ENCODE assay signal across 18 cellular contexts in the genomic region with DNA sequence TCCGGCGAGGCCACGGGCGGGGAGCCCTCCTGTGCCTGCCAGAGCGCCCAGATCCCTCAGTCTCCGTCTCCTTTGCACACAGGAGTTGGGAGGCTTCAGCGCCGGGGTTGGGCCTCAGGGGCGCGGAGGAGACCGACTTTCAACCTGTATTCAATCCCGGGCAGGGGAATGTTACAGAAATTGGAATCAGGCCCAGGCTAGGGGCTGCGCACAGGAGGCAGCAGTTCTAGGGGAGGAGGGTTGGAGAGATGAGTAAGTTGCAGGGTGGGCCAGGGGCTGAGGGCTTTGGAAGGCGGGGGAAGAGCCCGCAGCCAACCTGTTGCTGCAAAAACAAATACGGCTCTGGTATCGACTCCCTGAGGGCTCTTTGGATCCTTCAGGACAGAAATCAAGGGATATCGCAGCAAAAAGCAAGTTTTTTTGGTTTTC. TPM values are rescaled to one million over a fixed set of nuclear protein-coding genes. Genes with fewer than 3 reads are reported as not detected.
DNase-seq lines count a peak whose midpoint lies in the region; ATAC-seq, FAIRE-seq and TF ChIP-seq lines count a peak whose summit lies in the region.
"Had no signal": no experiment of that assay in that cellular context is flagged by ENCODE, and none has a peak within 500 bp of the region (broad histone marks: within the 10 kb centered on the region; RNA-seq: fewer than 3 reads in every experiment).

No MANE protein-coding gene starts in this region.

- in situ Hi-C loops in gastrocnemius medialis (cut with MboI; ENCODE audit: low sequenced_read_pairs in 4 of 4) = no loop called here

- H3K9ac ChIP-seq in kidney (ENCODE audit: low read length in 2 of 2) = no peak overlapping the region

- H3K27ac ChIP-seq in HEK293 (ENCODE audit: extremely low read depth, low read depth, low read length) (no peak overlapping the region), kidney (ENCODE audit: low read depth in 2 of 2, low read length in 2 of 2) (no peak overlapping the region), gastrocnemius medialis (no peak overlapping the region), esophagus squamous epithelium (no peak overlapping the region), tibial artery (no peak overlapping the region), ovary (no peak overlapping the region)
- H3K27ac ChIP-seq: spleen had no signal

- H3K36me3 ChIP-seq in HEK293 (ENCODE audit: control insufficient read depth in 2 of 2, insufficient read depth in 1 of 2, low read length in 2 of 2) (no peaks in the 10 kb centered on the region), kidney (ENCODE audit: control insufficient read depth in 1 of 2, insufficient read depth in 2 of 2, low read length in 2 of 2) (no peaks in the 10 kb centered on the region), gastrocnemius medialis (no peaks in the 10 kb centered on the region), esophagus squamous epithelium (no peaks in the 10 kb centered on the region), tibial artery (no peaks in the 10 kb centered on the region), ovary (no peaks in the 10 kb centered on the region)
- H3K36me3 ChIP-seq: spleen had no signal

- H3K27me3 ChIP-seq in gastrocnemius medialis (peaks cover 29 to 47% (median 43%) of the 10 kb centered on the region in 3 donors), esophagus squamous epithelium (peaks cover 0 to 53% (median 8%) of the 10 kb centered on the region in 4 donors), tibial artery (peaks cover 0 to 27% of the 10 kb centered on the region in 2 donors), ovary (no peaks in the 10 kb centered on the region)

- TF ChIP-seq POLR2A in gastrocnemius medialis (IDR thresholded peaks at IDR 0.05) (no peak), esophagus squamous epithelium (IDR thresholded peaks at IDR 0.05) (no peak), ovary (IDR thresholded peaks at IDR 0.05) (no peak)

- H3K4me3 ChIP-seq in HEK293 (ENCODE audit: low read depth, low read length) (no peak overlapping the region), kidney (ENCODE audit: low read length in 2 of 2) (peak overlapping the region in 1 of 2 donors; percentile 42), gastrocnemius medialis (peak overlapping the region in 3 of 4 donors; percentile 2 to 43 (median 7)), esophagus squamous epithelium (peak overlapping the region in 2 of 4 donors; percentile 31 to 58), tibial artery (peak overlapping the region in 1 of 2 donors; percentile 46), ovary (no peak overlapping the region)

- peak; percentile 52 for DNase-seq in ecto neural progenitor cell (ENCODE audit: low spot score)
- peak; percentile 47 for DNase-seq in kidney
- DNase-seq in gastrocnemius medialis = no peak
- no peak for DNase-seq in esophagus squamous epithelium (lab: John Stamatoyannopoulos, UW)
- DNase-seq in tibial artery = no peak
- DNase-seq in ovary = no peak
- no peak for DNase-seq in HuH-7.5 (ENCODE audit: low spot score)
- DNase-seq: activated CD8-positive, alpha-beta memory T cell treated with anti-CD3 and anti-CD28 coated beads, Interleukin-2, amount 50 U/mL, for 4 hours; activated naive CD4-positive, alpha-beta T cell treated with anti-CD3 and anti-CD28 coated beads, Interleukin-2, amount 50 U/mL, for 16 hours; AML-193; central memory CD4-positive, alpha-beta T cell; occipital lobe; spleen had no signal

- no peak for FAIRE-seq in kidney (lab: Jason Lieb, UNC)

- H3K4me1 ChIP-seq in HEK293 (ENCODE audit: control insufficient read depth, insufficient read depth, low read length) (no peaks in the 10 kb centered on the region), kidney (ENCODE audit: control insufficient read depth in 1 of 2, insufficient read depth in 1 of 2, low read depth in 1 of 2, low read length in 2 of 2) (no peaks in the 10 kb centered on the region), gastrocnemius medialis (no peaks in the 10 kb centered on the region), esophagus squamous epithelium (peaks cover 6 to 17% (median 11%) of the 10 kb centered on the region in 3 donors), tibial artery (peaks cover 0 to 17% (median 12%) of the 10 kb centered on the region in 4 donors), ovary (ENCODE audit: insufficient read depth) (no peaks in the 10 kb centered on the region)

- TF ChIP-seq EP300 in ovary (IDR thresholded peaks at IDR 0.05) = no peak

- TF ChIP-seq CTCF in HEK293 (tag by site-specific recombination; IDR thresholded peaks at IDR 0.05) (no peak), kidney (IDR thresholded peaks at IDR 0.05; ENCODE audit: borderline replicate concordance, extremely low read depth, insufficient read depth) (no peak), gastrocnemius medialis (IDR thresholded peaks at IDR 0.05 in 4 of 5, conservative IDR thresholded peaks at IDR 0.05 in 1 of 5) (no peak), esophagus squamous epithelium (IDR thresholded peaks at IDR 0.05) (no peak), tibial artery (IDR thresholded peaks at IDR 0.05) (no peak), ovary (IDR thresholded peaks at IDR 0.05) (no peak)

- 15 to 18% methylated on average over 7 of the region's 18 CpGs for WGBS in esophagus squamous epithelium, 2 donors
- WGBS in ovary, 3 donors = 8 to 14% (median 10%) methylated on average over 18 of the region's 18 CpGs

- CTCF ChIA-PET in HEK293 (lab: Yijun Ruan, JAX) = no interaction called here

- ATAC-seq in gastrocnemius medialis = no peak

- intact Hi-C loops in kidney (cut with DNase I) (no loop called here), gastrocnemius medialis (cut with DNase I; ENCODE audit: low total_unique reads) (no loop called here), esophagus squamous epithelium (cut with DNase I) (no loop called here), tibial artery (cut with DNase I; ENCODE audit: low total_unique reads) (no loop called here), ovary (cut with DNase I) (no loop called here)

- POLR2A ChIA-PET in HEK293 (lab: Yijun Ruan, JAX) = no interaction called here

- H3K9me3 ChIP-seq in HEK293 (ENCODE audit: control insufficient read depth, insufficient read depth, low read depth, low read length) = no peaks in the 10 kb centered on the region
- no peaks in the 10 kb centered on the region for H3K9me3 ChIP-seq in kidney (ENCODE audit: control insufficient read depth in 1 of 2, low read length in 2 of 2)
- H3K9me3 ChIP-seq in gastrocnemius medialis = no peaks in the 10 kb centered on the region
- H3K9me3 ChIP-seq in esophagus squamous epithelium = no peaks in the 10 kb centered on the region
- H3K9me3 ChIP-seq in tibial artery = no peaks in the 10 kb centered on the region
- H3K9me3 ChIP-seq in ovary = peaks cover 0 to 11% of the 10 kb centered on the region in 2 donors

TF ChIP-seq in HEK293, 187 proteins besides CTCF, POLR2A, EP300 and RAD21:
- peak; percentile 40 for TF ChIP-seq SCRT2 (tag by site-specific recombination; IDR thresholded peaks at IDR 0.05)
- TF ChIP-seq ZNF341 (tag by site-specific recombination; IDR thresholded peaks at IDR 0.05; ENCODE audit: low read depth) = no peak

RNA-seq across cellular contexts. Expression of a gene that starts 0.7 kb away (rescaled TPM):
- total RNA-seq in kidney = 0.06 TPM
- 0.39 TPM for polyA plus RNA-seq in kidney (ENCODE audit: insufficient read depth, low read depth, low replicate concordance)
- under 1 TPM in 1 of 4 donors, not detected in 3; 0.11 TPM for total RNA-seq in gastrocnemius medialis
- total RNA-seq in esophagus squamous epithelium = not detected
- total RNA-seq in ovary = 1 to 10 TPM in 1 of 7 donors, under 1 TPM in 2, not detected in 4; 0.15 to 1.6 (median 0.66) TPM
- under 1 TPM; 0.06 to 0.60 TPM for polyA plus RNA-seq in ovary
- total RNA-seq: glomerular endothelial cell, lung microvascular endothelial cell, NCI-H460, spleen had no signal
- polyA plus RNA-seq: IgD-negative memory B cell, spleen had no signal

Comparison
In these comparisons a context has a peak if more than half of its experiments do, and no peak if none do; other contexts are left out.
1. H3K4me3 ChIP-seq: peak in gastrocnemius medialis (3 of 4); none in HEK293 (single experiment) and ovary (single experiment).
2. DNase-seq: peak in ecto neural progenitor cell (single experiment) and kidney (single experiment); none in gastrocnemius medialis (0 of 2), esophagus squamous epithelium (single experiment), tibial artery (0 of 2), ovary (0 of 5) and HuH-7.5 (single experiment).